Comparison of ENCODE assay signal across 8 cellular contexts in genomic region chr9:95508242-95508967, GRCh38. TPM values are rescaled to one million over a fixed set of nuclear protein-coding genes. Genes with fewer than 3 reads are reported as not detected.
DNase-seq lines count a peak whose midpoint lies in the region; ATAC-seq, FAIRE-seq and TF ChIP-seq lines count a peak whose summit lies in the region.

No MANE protein-coding gene starts in this region.

- peak overlapping the region; percentile 93 for H3K27ac ChIP-seq in cingulate gyrus (ENCODE audit: low read depth, low read length)

- peak overlapping the region; percentile 70 for H3K4me3 ChIP-seq in mucosa of descending colon

- intact Hi-C loops in mucosa of descending colon (cut with DNase I, micrococcal nuclease): no loop called here

- H3K4me1 ChIP-seq in mucosa of descending colon (ENCODE audit: low read depth): peaks cover 8% of the 10 kb centered on the region

- no peaks in the 10 kb centered on the region for H3K9me3 ChIP-seq in mucosa of descending colon

- H3K36me3 ChIP-seq in mucosa of descending colon (ENCODE audit: low read depth): no peaks in the 10 kb centered on the region

- DNase-seq in NCI-H748 (lab: John Stamatoyannopoulos, UW; ENCODE audit: unreplicated experiment) (peak; percentile 65), NCI-H748 treated with DMSO at 0.1 percent for 48 hours (lab: John Stamatoyannopoulos, UW) (no peak), RPMI8226 (peak; percentile 32), mucosa of descending colon (peak in 1 of 3 donors; percentile 56), GM19239 (ENCODE audit: insufficient read length, low spot score) (no peak)

- FAIRE-seq in GM19239 (lab: Jason Lieb, UNC): no peak

- TF ChIP-seq CTCF in mucosa of descending colon (IDR thresholded peaks at IDR 0.05): no peak

- ATAC-seq in mucosa of descending colon (no peak), GM18909 (IDR thresholded peaks at IDR 0.05; ENCODE audit: poor library complexity, unreplicated experiment) (no peak), HG03457 (IDR thresholded peaks at IDR 0.05; ENCODE audit: unreplicated experiment) (no peak)

RNA-seq across cellular contexts. Expression of gene PTCH1, which starts 8.4 kb away (rescaled TPM):
- total RNA-seq in mucosa of descending colon: 10 to 100 TPM; 11.9 to 38.1 (median 32.1) TPM

Comparison
In these comparisons a context has a peak if more than half of its experiments do, and no peak if none do; other contexts are left out.
1. DNase-seq: peak in NCI-H748 (single experiment) and RPMI8226 (single experiment); none in NCI-H748 treated with DMSO at 0.1 percent for 48 hours (single experiment) and GM19239 (single experiment).